1 cellular context compared by ENCODE assay signal in genomic region chr2:134206573-134206972, GRCh38.
TF ChIP-seq lines count a peak whose summit lies in the region.

No MANE protein-coding gene starts in this region.

TF ChIP-seq in H1, 55 proteins besides CTCF, POLR2A, EP300 and RAD21 (continued from another document):
- TF ChIP-seq CHD7 (IDR thresholded peaks at IDR 0.05; ENCODE audit: insufficient replicate concordance, low read length) (no peak), MAX (IDR thresholded peaks at IDR 0.05) (no peak)
